21 cellular contexts compared by ENCODE assay signal in genomic region chr10:33706746-33707145, GRCh38.
A peak's percentile ranks its signal among the peaks of the same experiment; 100 is the strongest.
DNase-seq lines count a peak whose midpoint lies in the region; ATAC-seq and TF ChIP-seq lines count a peak whose summit lies in the region.
"Had no signal": no experiment of that assay in that cellular context is flagged by ENCODE, and none has a peak within 500 bp of the region (broad histone marks: within the 10 kb centered on the region; RNA-seq: fewer than 3 reads in every experiment).

No MANE protein-coding gene starts in this region.

- no peaks in the 10 kb centered on the region for H3K36me3 Mint-ChIP-seq in T-helper 17 cell (ENCODE audit: low read depth)
- H3K36me3 Mint-ChIP-seq: activated naive CD8-positive, alpha-beta T cell treated with anti-CD3 and anti-CD28 coated beads, Interleukin-2, amount 10 ng/mL, durations not matched to agents 7 days and 5 days had no signal

- H3K27ac ChIP-seq in osteoblast (ENCODE audit: low read depth, low read length) = peak overlapping the region; percentile 53
- H3K27ac ChIP-seq: BLaER1, neutrophil, SK-N-MC had no signal

- peaks cover 32% of the 10 kb centered on the region for H3K4me1 ChIP-seq in adipocyte (ENCODE audit: control insufficient read depth, insufficient read depth, low read length)
- peaks cover 26% of the 10 kb centered on the region for H3K4me1 ChIP-seq in osteoblast (ENCODE audit: insufficient read depth, low read length)
- H3K4me1 ChIP-seq: BLaER1 had no signal

- no peak overlapping the region for H3K27ac Mint-ChIP-seq in T-helper 17 cell
- H3K27ac Mint-ChIP-seq: activated naive CD8-positive, alpha-beta T cell treated with anti-CD3 and anti-CD28 coated beads, Interleukin-2, amount 10 ng/mL, durations not matched to agents 7 days and 5 days; activated T-helper 1 cell treated with anti-CD3 and anti-CD28 coated beads, Interleukin-12 subunit alpha, Interleukin-12 subunit beta, Interleukin-2, Interleukin-4 antibody, amounts not matched to agents 30 ng/mL and 10 ng/mL and 1 ng/mL, durations not matched to agents 14 hours and 24 hours and 36 hours; effector memory CD8-positive, alpha-beta T cell; stimulated activated naive CD8-positive, alpha-beta T cell treated with anti-CD3 and anti-CD28 coated beads, Interleukin-15, amount 100 ng/mL, for 72 hours had no signal

- H3K9me3 ChIP-seq in adipocyte (ENCODE audit: control insufficient read depth, low read length) = no peaks in the 10 kb centered on the region
- H3K9me3 ChIP-seq in osteoblast (ENCODE audit: low read depth, low read length) = no peaks in the 10 kb centered on the region
- H3K9me3 ChIP-seq in T-helper 17 cell (ENCODE audit: control insufficient read depth, low read length, poor library complexity, severe bottlenecking) = no peaks in the 10 kb centered on the region
- H3K9me3 ChIP-seq: BLaER1, neutrophil had no signal

- H2AFZ ChIP-seq in osteoblast (ENCODE audit: low read length) = no peak overlapping the region

- TF ChIP-seq CTCF in fibroblast of pulmonary artery (IDR thresholded peaks at IDR 0.05; ENCODE audit: low read length, missing control alignments) (no peak), osteoblast (IDR thresholded peaks at IDR 0.05; ENCODE audit: extremely low read depth, low read depth, low read length) (no peak)

- DNase-seq in EL (peak; percentile 20), adipocyte (ENCODE audit: low read depth) (peak; percentile 61), fibroblast of pulmonary artery (ENCODE audit: low read depth) (peak; percentile 65), osteoblast (ENCODE audit: insufficient read length, low spot score, missing footprints) (peak; percentile 48), T-helper 17 cell (no peak), NCI-H2081 (lab: John Stamatoyannopoulos, UW) (no peak)
- no peak for DNase-seq in stimulated activated naive CD4-positive, alpha-beta T cell (lab: John Stamatoyannopoulos, UW)
- DNase-seq: activated CD4-positive, alpha-beta T cell treated with anti-CD3 and anti-CD28 coated beads for 1 hour; activated naive CD8-positive, alpha-beta T cell treated with anti-CD3 and anti-CD28 coated beads, Interleukin-2, amount 10 ng/mL, durations not matched to agents 7 days and 5 days; effector memory CD8-positive, alpha-beta T cell; midbrain; NCI-H1417; NCI-H774; stimulated activated naive CD8-positive, alpha-beta T cell treated with anti-CD3 and anti-CD28 coated beads, Interleukin-15, amount 100 ng/mL, for 72 hours had no signal

- H3K79me2 ChIP-seq in osteoblast (ENCODE audit: insufficient read depth, low read length) = no peaks in the 10 kb centered on the region

- H4K20me1 ChIP-seq in osteoblast (ENCODE audit: insufficient read depth, low read length) = no peaks in the 10 kb centered on the region
- H4K20me1 ChIP-seq: BLaER1 had no signal

- H3K36me3 ChIP-seq in adipocyte (ENCODE audit: control insufficient read depth, insufficient read depth, low read length, severe bottlenecking) = no peaks in the 10 kb centered on the region
- no peaks in the 10 kb centered on the region for H3K36me3 ChIP-seq in osteoblast (ENCODE audit: insufficient read depth, low read length)
- H3K36me3 ChIP-seq: BLaER1, neutrophil had no signal

- no peak overlapping the region for H3K4me3 ChIP-seq in adipocyte (ENCODE audit: low read length)
- no peak overlapping the region for H3K4me3 ChIP-seq in fibroblast of pulmonary artery (replicated peaks; ENCODE audit: low read depth, low read length)
- no peak overlapping the region for H3K4me3 ChIP-seq in osteoblast (ENCODE audit: insufficient read depth, low read length)
- H3K4me3 ChIP-seq: BLaER1, SK-N-MC had no signal

- no peak overlapping the region for H3K4me2 ChIP-seq in osteoblast (ENCODE audit: insufficient read depth, low read length)
- H3K4me2 ChIP-seq: BLaER1 had no signal

- no peak overlapping the region for H3K9ac ChIP-seq in adipocyte (ENCODE audit: low read length)
- H3K9ac ChIP-seq: BLaER1 had no signal

- no peak overlapping the region for H3K4me3 Mint-ChIP-seq in T-helper 17 cell
- H3K4me3 Mint-ChIP-seq: activated naive CD8-positive, alpha-beta T cell treated with anti-CD3 and anti-CD28 coated beads, Interleukin-2, amount 10 ng/mL, durations not matched to agents 7 days and 5 days; activated T-helper 1 cell treated with anti-CD3 and anti-CD28 coated beads, Interleukin-12 subunit alpha, Interleukin-12 subunit beta, Interleukin-2, Interleukin-4 antibody, amounts not matched to agents 30 ng/mL and 10 ng/mL and 1 ng/mL, durations not matched to agents 14 hours and 24 hours and 36 hours; central memory CD8-positive, alpha-beta T cell; effector memory CD8-positive, alpha-beta T cell; stimulated activated naive CD8-positive, alpha-beta T cell treated with anti-CD3 and anti-CD28 coated beads, Interleukin-15, amount 100 ng/mL, for 72 hours had no signal

- ATAC-seq in HG03025 (IDR thresholded peaks at IDR 0.05; ENCODE audit: low FRiP score, unreplicated experiment) = no peak
- no peak for ATAC-seq in T-helper 17 cell
- ATAC-seq: effector memory CD8-positive, alpha-beta T cell; Panc1; stimulated activated naive CD8-positive, alpha-beta T cell treated with anti-CD3 and anti-CD28 coated beads, Interleukin-15, amount 100 ng/mL, for 72 hours had no signal

- H3K27me3 Mint-ChIP-seq in T-helper 17 cell = peaks cover 37% of the 10 kb centered on the region

- no peaks in the 10 kb centered on the region for H3K4me1 Mint-ChIP-seq in T-helper 17 cell
- H3K4me1 Mint-ChIP-seq: activated naive CD8-positive, alpha-beta T cell treated with anti-CD3 and anti-CD28 coated beads, Interleukin-2, amount 10 ng/mL, durations not matched to agents 7 days and 5 days; central memory CD8-positive, alpha-beta T cell; stimulated activated naive CD8-positive, alpha-beta T cell treated with anti-CD3 and anti-CD28 coated beads, Interleukin-15, amount 100 ng/mL, for 72 hours had no signal

- no peaks in the 10 kb centered on the region for H3K27me3 ChIP-seq in adipocyte (replicated peaks; ENCODE audit: control insufficient read depth, insufficient read depth, low read length)
- H3K27me3 ChIP-seq in osteoblast (ENCODE audit: insufficient read depth, low read length) = no peaks in the 10 kb centered on the region
- H3K27me3 ChIP-seq: BLaER1, neutrophil had no signal

Comparison
In these comparisons a context has a peak if more than half of its experiments do, and no peak if none do; other contexts are left out.
1. DNase-seq: peak in EL (single experiment), adipocyte (single experiment), fibroblast of pulmonary artery (single experiment) and osteoblast (single experiment); none in T-helper 17 cell (0 of 3), stimulated activated naive CD4-positive, alpha-beta T cell (0 of 6) and NCI-H2081 (0 of 2).